ENCODE assay signal across 11 cellular contexts in the genomic region with DNA sequence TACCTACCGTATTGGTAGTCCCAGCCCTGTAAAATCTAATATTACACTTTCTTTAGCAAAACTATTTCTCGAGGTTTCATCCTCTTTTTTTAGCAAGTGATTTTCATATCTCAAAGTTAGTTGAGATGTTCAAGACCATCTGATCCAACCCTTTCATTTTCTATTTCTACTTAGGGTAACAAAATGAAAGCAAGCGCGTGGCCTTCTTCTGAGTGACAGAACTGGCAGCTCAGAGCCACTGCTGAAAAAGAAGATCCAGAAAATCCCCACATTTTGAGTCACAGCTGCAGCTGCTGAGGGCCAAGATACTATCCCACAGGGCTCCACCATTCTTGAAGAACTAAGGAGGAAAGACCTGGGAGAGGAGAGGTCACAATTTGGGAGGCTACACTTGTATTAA. TPM values are rescaled to one million over a fixed set of nuclear protein-coding genes. Genes with fewer than 3 reads are reported as not detected.
DNase-seq lines count a peak whose midpoint lies in the region; ATAC-seq lines count a peak whose summit lies in the region.
"Had no signal": no experiment of that assay in that cellular context is flagged by ENCODE, and none has a peak within 500 bp of the region (broad histone marks: within the 10 kb centered on the region; RNA-seq: fewer than 3 reads in every experiment).

No MANE protein-coding gene starts in this region.

- H3K9me3 Mint-ChIP-seq in naive thymus-derived CD8-positive, alpha-beta T cell = peaks cover 0 to 12% (median 0%) of the 10 kb centered on the region in 9 donors
- H3K9me3 Mint-ChIP-seq: neural progenitor cell had no signal

- peak overlapping the region in 9 of 10 donors; percentile 20 to 90 (median 83) for H3K27ac Mint-ChIP-seq in naive thymus-derived CD8-positive, alpha-beta T cell
- H3K27ac Mint-ChIP-seq: neural progenitor cell had no signal

- POLR2A ChIA-PET in naive thymus-derived CD8-positive, alpha-beta T cell (lab: Charles Lee) = interaction anchor here (1.1 to 2.2 kb wide), 2 partner anchors 25 to 30 kb away, joined by 4 to 19 read pairs; partner anchors contain the start of gene ZNF800

- no peaks in the 10 kb centered on the region for H3K27me3 Mint-ChIP-seq in naive thymus-derived CD8-positive, alpha-beta T cell

- DNase-seq in activated CD4-positive, CD25-positive, alpha-beta regulatory T cell treated with anti-CD3 and anti-CD28 coated beads, Interleukin-2, amount 50 U/mL, for 72 hours = no peak
- peak in 1 of 10 donors; percentile 10 for DNase-seq in naive thymus-derived CD8-positive, alpha-beta T cell
- no peak for DNase-seq in T1000 (lab: John Stamatoyannopoulos, UW)
- DNase-seq in COR-L47 (lab: John Stamatoyannopoulos, UW) = no peak
- no peak for DNase-seq in activated effector memory CD4-positive, alpha-beta T cell treated with Interleukin-2 at 50 U/mL for 16 hours
- DNase-seq: 8988T had no signal

- peak overlapping the region; percentile 26 to 68 (median 52) for H3K4me3 Mint-ChIP-seq in naive thymus-derived CD8-positive, alpha-beta T cell
- H3K4me3 Mint-ChIP-seq: neural progenitor cell had no signal

- peak; percentile 25 to 37 for ATAC-seq in activated CD4-positive, CD25-positive, alpha-beta regulatory T cell treated with anti-CD3 and anti-CD28 coated beads, Interleukin-2, amount 50 U/mL, for 24 hours
- peak; percentile 84 for ATAC-seq in GM21515 (IDR thresholded peaks at IDR 0.05; ENCODE audit: unreplicated experiment)
- peak; percentile 69 for ATAC-seq in HG03135 (IDR thresholded peaks at IDR 0.05; ENCODE audit: unreplicated experiment)
- ATAC-seq in naive thymus-derived CD8-positive, alpha-beta T cell = no peak
- ATAC-seq: SK-N-SH treated with all-trans-retinoic acid at 6 μM for 48 hours had no signal

- H3K4me1 Mint-ChIP-seq in naive thymus-derived CD8-positive, alpha-beta T cell = peaks cover 20 to 60% (median 56%) of the 10 kb centered on the region in 4 donors
- H3K4me1 Mint-ChIP-seq: neural progenitor cell had no signal

- peaks cover 0 to 5% (median 0%) of the 10 kb centered on the region in 3 donors for H3K36me3 Mint-ChIP-seq in naive thymus-derived CD8-positive, alpha-beta T cell
- H3K36me3 Mint-ChIP-seq: neural progenitor cell had no signal

RNA-seq across cellular contexts. Expression of gene ZNF800, which starts 24.8 kb away (rescaled TPM):
- total RNA-seq in naive thymus-derived CD8-positive, alpha-beta T cell = 10 to 100 TPM; 78.5 to 85.7 TPM
- polyA plus RNA-seq in naive thymus-derived CD8-positive, alpha-beta T cell = 10 to 100 TPM; 50.0 to 61.3 (median 55.0) TPM

Comparison
In these comparisons a context has a peak if more than half of its experiments do, and no peak if none do; other contexts are left out.
1. ATAC-seq: peak in activated CD4-positive, CD25-positive, alpha-beta regulatory T cell treated with anti-CD3 and anti-CD28 coated beads, Interleukin-2, amount 50 U/mL, for 24 hours (2 of 2), GM21515 (single experiment) and HG03135 (single experiment); none in naive thymus-derived CD8-positive, alpha-beta T cell (0 of 2).